Comparison of ENCODE assay signal across 26 cellular contexts in the genomic region with DNA sequence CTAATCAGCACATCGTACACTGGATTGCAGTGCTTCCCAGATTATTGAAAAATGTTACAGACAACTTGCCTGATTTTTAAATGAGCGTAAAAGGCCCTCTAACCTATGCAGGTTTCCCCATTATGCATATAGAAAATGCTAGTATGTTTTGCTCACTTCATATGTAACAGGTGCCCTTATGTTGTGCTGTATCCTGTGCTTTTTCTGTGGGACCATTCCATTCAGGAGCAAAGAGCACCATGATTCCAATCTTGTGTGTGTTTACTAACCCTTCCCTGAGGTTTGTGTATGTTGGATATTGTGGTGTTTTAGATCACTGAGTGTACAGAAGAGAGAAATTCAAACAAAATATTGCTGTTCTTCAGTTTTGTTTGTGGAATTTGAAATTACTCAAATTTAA. TPM values are rescaled to one million over a fixed set of nuclear protein-coding genes. Genes with fewer than 3 reads are reported as not detected.
DNase-seq lines count a peak whose midpoint lies in the region; ATAC-seq, FAIRE-seq and TF ChIP-seq lines count a peak whose summit lies in the region.
"Had no signal": no experiment of that assay in that cellular context is flagged by ENCODE, and none has a peak within 500 bp of the region (broad histone marks: within the 10 kb centered on the region; RNA-seq: fewer than 3 reads in every experiment).

No MANE protein-coding gene starts in this region.

- H3K23ac ChIP-seq in mesendoderm (ENCODE audit: low read length), result no peak overlapping the region

- H3K4me2 ChIP-seq in HepG2 (ENCODE audit: low read depth, low read length) (no peak overlapping the region), mesendoderm (ENCODE audit: low read length) (no peak overlapping the region)
- H3K4me2 ChIP-seq: BLaER1 treated with 17β-estradiol and CSF1 and Interleukin-3, amounts not matched to agents 10 nM and 100 nM; SK-N-SH had no signal

- no TSS peak for BruUV-seq in HepG2 (replicated peaks; lab: Mats Ljungman, UMichigan)

- TF ChIP-seq POLR2A in HepG2 (IDR thresholded peaks at IDR 0.05; ENCODE audit: insufficient read depth in 1 of 2, low read depth in 2 of 2, low read length in 2 of 2) (peak in 1 of 2 experiments; percentile 27; a peak in 1 of 4 replicates), right lobe of liver (IDR thresholded peaks at IDR 0.05) (no peak)

- FAIRE-seq in HepG2 (lab: Jason Lieb, UNC), result no peak
- FAIRE-seq: keratinocyte, small intestine had no signal

- intact Hi-C loops in HepG2 (cut with micrococcal nuclease; ENCODE audit: unreplicated experiment) (no loop called here), right lobe of liver (cut with DNase I) (no loop called here)

- peak overlapping the region; percentile 19 for H3K27ac ChIP-seq in HepG2 (ENCODE audit: extremely low read length, insufficient read depth, low read length)
- H3K27ac ChIP-seq in right lobe of liver, result no peak overlapping the region
- H3K27ac ChIP-seq in SK-N-MC, result peak overlapping the region; percentile 91
- peak overlapping the region; percentile 92 for H3K27ac ChIP-seq in epithelial cell of prostate
- H3K27ac ChIP-seq in urinary bladder (ENCODE audit: low read depth), result peak overlapping the region; percentile 1
- no peak overlapping the region for H3K27ac ChIP-seq in mesendoderm (ENCODE audit: low read depth, low read length)
- H3K27ac ChIP-seq: BLaER1 treated with 17β-estradiol and CSF1 and Interleukin-3, amounts not matched to agents 10 nM and 100 nM; upper lobe of left lung had no signal

- H3K27ac Mint-ChIP-seq in osteocyte (ENCODE audit: unreplicated experiment), result no peak overlapping the region
- H3K27ac Mint-ChIP-seq: activated naive CD8-positive, alpha-beta T cell treated with anti-CD3 and anti-CD28 coated beads, Interleukin-2, amount 10 ng/mL, durations not matched to agents 7 days and 5 days had no signal

- ATAC-seq in HepG2 (peak; percentile 25; the same call in 2 of the 3 replicates), right lobe of liver (no peak), GM19395 (IDR thresholded peaks at IDR 0.05; ENCODE audit: unreplicated experiment) (no peak)
- ATAC-seq: natural killer cell had no signal

- TF ChIP-seq CTCF in HepG2 (CRISPR knock-in tag; IDR thresholded peaks at IDR 0.05) (no peak), right lobe of liver (IDR thresholded peaks at IDR 0.05) (no peak), osteocyte (IDR thresholded peaks at IDR 0.05) (no peak)

- H3K79me1 ChIP-seq in mesendoderm (ENCODE audit: low read length), result peaks cover 8% of the 10 kb centered on the region

- H4K8ac ChIP-seq in mesendoderm (ENCODE audit: low read depth, low read length), result no peak overlapping the region

- no peak overlapping the region for H2BK120ac ChIP-seq in mesendoderm (ENCODE audit: low read depth, low read length)

- WGBS in HepG2 (ENCODE audit: low lambda C conversion rate), result 99% methylated on average over 2 of the region's 2 CpGs
- WGBS in right lobe of liver (ENCODE audit: insufficient coverage, low coverage, low lambda C conversion rate, missing lambda C conversion rate), result 72% methylated on average over 2 of the region's 2 CpGs
- 81% methylated on average over 2 of the region's 2 CpGs for WGBS in urinary bladder
- WGBS in mesendoderm (ENCODE audit: extremely low coverage, insufficient coverage, low lambda C conversion rate), result no CpG with 5 or more reads among the region's 2 CpGs

- TF ChIP-seq RAD21 in HepG2 (CRISPR knock-in tag; IDR thresholded peaks at IDR 0.05), result no peak

- no peak overlapping the region for H3K4ac ChIP-seq in mesendoderm (ENCODE audit: low read depth, low read length)

- H3K9me3 Mint-ChIP-seq in osteocyte (ENCODE audit: unreplicated experiment), result no peaks in the 10 kb centered on the region
- H3K9me3 Mint-ChIP-seq: activated naive CD8-positive, alpha-beta T cell treated with anti-CD3 and anti-CD28 coated beads, Interleukin-2, amount 10 ng/mL, durations not matched to agents 7 days and 5 days; natural killer cell had no signal

- H2BK15ac ChIP-seq in mesendoderm (replicated peaks; ENCODE audit: low read depth), result no peak overlapping the region

- H3K4me3 Mint-ChIP-seq in osteocyte (ENCODE audit: unreplicated experiment), result no peak overlapping the region
- H3K4me3 Mint-ChIP-seq: activated naive CD8-positive, alpha-beta T cell treated with anti-CD3 and anti-CD28 coated beads, Interleukin-2, amount 10 ng/mL, durations not matched to agents 7 days and 5 days; natural killer cell had no signal

- H3K36me3 Mint-ChIP-seq in osteocyte (ENCODE audit: unreplicated experiment), result peaks cover 63% of the 10 kb centered on the region

- no peaks in the 10 kb centered on the region for H3K27me3 Mint-ChIP-seq in osteocyte (ENCODE audit: unreplicated experiment)
- H3K27me3 Mint-ChIP-seq: activated naive CD8-positive, alpha-beta T cell treated with anti-CD3 and anti-CD28 coated beads, Interleukin-2, amount 10 ng/mL, durations not matched to agents 7 days and 5 days had no signal

- TF ChIP-seq EP300 in HepG2 (IDR thresholded peaks at IDR 0.05; ENCODE audit: low read depth in 2 of 2, low read length in 2 of 2) (no peak), HepG2 (CRISPR knock-in tag; IDR thresholded peaks at IDR 0.05; ENCODE audit: borderline replicate concordance) (no peak)

- H3K79me2 ChIP-seq in HepG2 (ENCODE audit: insufficient read depth, low read length) (peaks cover 35% of the 10 kb centered on the region), mesendoderm (ENCODE audit: control insufficient read depth, insufficient read depth, low read length) (peaks cover 24% of the 10 kb centered on the region)

- H3K4me1 Mint-ChIP-seq in osteocyte (ENCODE audit: unreplicated experiment), result peaks cover 2% of the 10 kb centered on the region

- in situ Hi-C loops in HepG2 (cut with HindIII; ENCODE audit: extremely low pct_ligation_motif_present, low pct_unique_long_range_greater_than_20kb), result no loop called here

- no peak overlapping the region for H3K18ac ChIP-seq in mesendoderm (ENCODE audit: low read length)

- H3K27me3 ChIP-seq in HepG2 (ENCODE audit: control insufficient read depth in 1 of 2, insufficient read depth in 2 of 2, low read length in 2 of 2), result no peaks in the 10 kb centered on the region
- H3K27me3 ChIP-seq in right lobe of liver, result no peaks in the 10 kb centered on the region
- no peaks in the 10 kb centered on the region for H3K27me3 ChIP-seq in mesendoderm (ENCODE audit: insufficient read depth, low read length, poor library complexity)
- H3K27me3 ChIP-seq: BLaER1 treated with 17β-estradiol and CSF1 and Interleukin-3, amounts not matched to agents 10 nM and 100 nM; dorsolateral prefrontal cortex; upper lobe of left lung had no signal

- POLR2A ChIA-PET in HepG2 (lab: Yijun Ruan, JAX), result interaction anchor here (2.1 kb wide), 1 partner anchor 13 kb away, joined by 6 read pairs; a partner anchor contains a TSS

- H2BK5ac ChIP-seq in mesendoderm (ENCODE audit: low read length), result no peak overlapping the region

- H3K9me3 ChIP-seq in HepG2 (ENCODE audit: low read length), result no peaks in the 10 kb centered on the region
- H3K9me3 ChIP-seq in right lobe of liver, result no peaks in the 10 kb centered on the region
- H3K9me3 ChIP-seq in SK-N-MC (ENCODE audit: low read depth, low read length), result no peaks in the 10 kb centered on the region
- H3K9me3 ChIP-seq: BLaER1 treated with 17β-estradiol and CSF1 and Interleukin-3, amounts not matched to agents 10 nM and 100 nM; SK-N-SH; upper lobe of left lung had no signal

- no peak overlapping the region for H2AFZ ChIP-seq in HepG2 (ENCODE audit: low read length)

- DNase-seq in HepG2 (ENCODE audit: low spot score) (no peak), right lobe of liver (no peak), SK-N-MC (ENCODE audit: low read depth, low spot score) (no peak), epithelial cell of prostate (ENCODE audit: low read depth, low spot score) (no peak), mesendoderm (no peak), osteocyte (ENCODE audit: extremely low spot score, unreplicated experiment) (no peak)
- DNase-seq: activated CD4-positive, alpha-beta T cell treated with anti-CD3 and anti-CD28 coated beads for 1 hour; activated naive CD8-positive, alpha-beta T cell treated with anti-CD3 and anti-CD28 coated beads, Interleukin-2, amount 10 ng/mL, durations not matched to agents 7 days and 5 days; caudate nucleus; DND-41; dorsolateral prefrontal cortex; natural killer cell; NCI-H1436; NCI-H446; NCI-H82; SK-N-SH; small intestine; stimulated activated CD4-positive, alpha-beta T cell treated with anti-CD3 and anti-CD28 coated beads, Interleukin-1b, Interleukin-23, amount 100 ng/mL, for 48 hours; stimulated activated CD8-positive, alpha-beta memory T cell treated with anti-CD3 and anti-CD28 coated beads, Interleukin-4, amount 100 ng/mL, for 48 hours; substantia nigra; T-helper 2 cell; upper lobe of left lung had no signal

- no peak overlapping the region for H4K5ac ChIP-seq in mesendoderm (ENCODE audit: low read length)

- peaks cover 33% of the 10 kb centered on the region for H4K20me1 ChIP-seq in HepG2 (ENCODE audit: insufficient read depth, low read length)

- H3K36me3 ChIP-seq in HepG2 (replicated peaks in 1 of 2; ENCODE audit: control insufficient read depth in 1 of 2, insufficient read depth in 2 of 2, low read length in 2 of 2) (peaks cover 34 to 78% of the 10 kb centered on the region in 2 experiments), right lobe of liver (peaks cover 11 to 74% (median 48%) of the 10 kb centered on the region in 4 donors), SK-N-MC (ENCODE audit: insufficient read depth, low read length) (peaks cover 94% of the 10 kb centered on the region), urinary bladder (ENCODE audit: insufficient read depth) (peaks cover 8% of the 10 kb centered on the region), mesendoderm (ENCODE audit: control insufficient read depth, insufficient read depth, low read length) (peaks cover 11% of the 10 kb centered on the region)

- no peak overlapping the region for H2AK5ac ChIP-seq in mesendoderm (ENCODE audit: low read length)

- peaks cover 48% of the 10 kb centered on the region for H3K4me1 ChIP-seq in HepG2 (ENCODE audit: insufficient read depth, low read length)
- H3K4me1 ChIP-seq in right lobe of liver, result peaks cover 0 to 13% (median 0%) of the 10 kb centered on the region in 4 donors
- no peaks in the 10 kb centered on the region for H3K4me1 ChIP-seq in urinary bladder (ENCODE audit: insufficient read depth)
- no peaks in the 10 kb centered on the region for H3K4me1 ChIP-seq in mesendoderm (ENCODE audit: control insufficient read depth, low read depth, low read length)
- H3K4me1 ChIP-seq: upper lobe of left lung had no signal

- CTCF ChIA-PET in HepG2 (lab: Yijun Ruan, JAX; ENCODE audit: low intra/inter-chr PET ratio, low total read pairs), result no interaction called here

- H3K9ac ChIP-seq in HepG2 (ENCODE audit: insufficient read depth, low read depth, low read length) (no peak overlapping the region), SK-N-MC (ENCODE audit: insufficient read length) (no peak overlapping the region), mesendoderm (ENCODE audit: low read length) (no peak overlapping the region)
- H3K9ac ChIP-seq: BLaER1 treated with 17β-estradiol and CSF1 and Interleukin-3, amounts not matched to agents 10 nM and 100 nM; SK-N-SH had no signal

- H3K56ac ChIP-seq in mesendoderm (ENCODE audit: low read length), result no peak overlapping the region

- H3K4me3 ChIP-seq in HepG2 (replicated peaks in 1 of 3; ENCODE audit: insufficient read depth in 1 of 3, low read depth in 2 of 3, low read length in 3 of 3) (no peak overlapping the region), right lobe of liver (no peak overlapping the region), SK-N-MC (no peak overlapping the region), urinary bladder (ENCODE audit: low read depth, low read length) (no peak overlapping the region), mesendoderm (ENCODE audit: low read length) (no peak overlapping the region)
- H3K4me3 ChIP-seq: BLaER1 treated with 17β-estradiol and CSF1 and Interleukin-3, amounts not matched to agents 10 nM and 100 nM; dorsolateral prefrontal cortex; upper lobe of left lung had no signal

RNA-seq across cellular contexts. Expression of a gene that starts 12.9 kb away (rescaled TPM):
- total RNA-seq in HepG2 (2016; rRNA removed; fragmentation: Illumina TruSeq; extraction: Trizol) (48.7 and 67.7 TPM in 2 replicates), right lobe of liver (10 to 100 TPM; 13.1 to 50.8 (median 19.7) TPM), urinary bladder (9.4 TPM), osteocyte (19.6 TPM in 2 replicates)
- 24.5 and 30.9 TPM in 2 replicates for total RNA-seq in HepG2 (2016; cell fraction: cytosol; rRNA removed; fragmentation: Illumina TruSeq; extraction: Trizol; ENCODE audit: low read depth)
- total RNA-seq in HepG2 (2016; cell fraction: insoluble cytoplasmic fraction; rRNA removed; fragmentation: Illumina TruSeq; extraction: Trizol), result 43.2 and 68.2 TPM in 2 replicates
- total RNA-seq in HepG2 (2016; cell fraction: membrane; rRNA removed; fragmentation: Illumina TruSeq; extraction: Trizol), result 26.1 and 28.8 TPM in 2 replicates
- total RNA-seq in HepG2 (2016; cell fraction: nucleus; rRNA removed; fragmentation: Illumina TruSeq; extraction: Trizol), result 57.2 and 59.6 TPM in 2 replicates
- polyA plus RNA-seq in HepG2 (2011; rRNA removed) (73.6 and 83.3 TPM in 2 replicates), urinary bladder (25.5 TPM)
- polyA plus RNA-seq in HepG2 (2011; cell fraction: cytosol; rRNA removed), result 52.4 and 80.1 TPM in 2 replicates
- polyA plus RNA-seq in HepG2 (2011; cell fraction: nucleus; rRNA removed), result 24.3 and 32.5 TPM in 2 replicates
- polyA plus RNA-seq in HepG2 (2012), result 61.8 and 70.1 TPM in 2 replicates
- polyA plus RNA-seq in HepG2 (2016; cell fraction: cytosol; fragmentation: Illumina TruSeq; extraction: Trizol; ENCODE audit: low read depth), result 19.3 and 20.0 TPM in 2 replicates
- 49.4 and 52.0 TPM in 2 replicates for polyA plus RNA-seq in HepG2 (2016; cell fraction: insoluble cytoplasmic fraction; fragmentation: Illumina TruSeq; extraction: Trizol; ENCODE audit: low read depth)
- polyA plus RNA-seq in HepG2 (2016; cell fraction: membrane; fragmentation: Illumina TruSeq; extraction: Trizol; ENCODE audit: low read depth), result 19.4 and 21.2 TPM in 2 replicates
- polyA plus RNA-seq in HepG2 (2016; cell fraction: nucleus; fragmentation: Illumina TruSeq; extraction: Trizol; ENCODE audit: insufficient read depth, low read depth), result 111 and 117 TPM in 2 replicates
- polyA minus RNA-seq in HepG2 (2011; rRNA and poly(A)+ RNA removed; ENCODE audit: low replicate concordance), result 40.8 and 45.5 TPM in 2 replicates
- polyA minus RNA-seq in HepG2 (2011; cell fraction: cytosol; rRNA and poly(A)+ RNA removed), result 17.2 and 20.3 TPM in 2 replicates
- polyA minus RNA-seq in HepG2 (2011; cell fraction: nucleus; rRNA and poly(A)+ RNA removed), result 31.4 and 37.7 TPM in 2 replicates
- polyA plus RNA-seq in mesendoderm (2013, experiment 1 of 2), result 47.3 TPM
- polyA plus RNA-seq in mesendoderm (2013, experiment 2 of 2), result 46.9 TPM

RNA-seq across cellular contexts. Expression of a gene that starts 13.1 kb away (rescaled TPM):
- total RNA-seq in HepG2 (2016; rRNA removed; fragmentation: Illumina TruSeq; extraction: Trizol) (80.3 and 186 TPM in 2 replicates), right lobe of liver (100 to 1,000 TPM in 4 of 6 experiments, 10 to 100 TPM in 2; 56.9 to 247 (median 160) TPM), urinary bladder (231 TPM), osteocyte (364 and 468 TPM in 2 replicates)
- total RNA-seq in HepG2 (2016; cell fraction: cytosol; rRNA removed; fragmentation: Illumina TruSeq; extraction: Trizol; ENCODE audit: low read depth), result 81.7 and 81.9 TPM in 2 replicates
- total RNA-seq in HepG2 (2016; cell fraction: insoluble cytoplasmic fraction; rRNA removed; fragmentation: Illumina TruSeq; extraction: Trizol), result 87.6 and 200 TPM in 2 replicates
- total RNA-seq in HepG2 (2016; cell fraction: membrane; rRNA removed; fragmentation: Illumina TruSeq; extraction: Trizol), result 64.7 and 72.7 TPM in 2 replicates
- total RNA-seq in HepG2 (2016; cell fraction: nucleus; rRNA removed; fragmentation: Illumina TruSeq; extraction: Trizol), result 414 and 436 TPM in 2 replicates
- polyA plus RNA-seq in HepG2 (2011; rRNA removed) (262 and 271 TPM in 2 replicates), urinary bladder (157 TPM)
- polyA plus RNA-seq in HepG2 (2011; cell fraction: cytosol; rRNA removed), result 66.8 and 107 TPM in 2 replicates
- 244 and 352 TPM in 2 replicates for polyA plus RNA-seq in HepG2 (2011; cell fraction: nucleus; rRNA removed)
- polyA plus RNA-seq in HepG2 (2012), result 151 and 169 TPM in 2 replicates
- polyA plus RNA-seq in HepG2 (2016; cell fraction: cytosol; fragmentation: Illumina TruSeq; extraction: Trizol; ENCODE audit: low read depth), result 21.0 and 21.9 TPM in 2 replicates
- polyA plus RNA-seq in HepG2 (2016; cell fraction: insoluble cytoplasmic fraction; fragmentation: Illumina TruSeq; extraction: Trizol; ENCODE audit: low read depth), result 78.4 and 81.5 TPM in 2 replicates
- 34.4 and 38.6 TPM in 2 replicates for polyA plus RNA-seq in HepG2 (2016; cell fraction: membrane; fragmentation: Illumina TruSeq; extraction: Trizol; ENCODE audit: low read depth)
- 277 and 292 TPM in 2 replicates for polyA plus RNA-seq in HepG2 (2016; cell fraction: nucleus; fragmentation: Illumina TruSeq; extraction: Trizol; ENCODE audit: insufficient read depth, low read depth)
- polyA minus RNA-seq in HepG2 (2011; rRNA and poly(A)+ RNA removed; ENCODE audit: low replicate concordance), result 294 and 406 TPM in 2 replicates
- 134 and 182 TPM in 2 replicates for polyA minus RNA-seq in HepG2 (2011; cell fraction: cytosol; rRNA and poly(A)+ RNA removed)
- 788 and 1,143 TPM in 2 replicates for polyA minus RNA-seq in HepG2 (2011; cell fraction: nucleus; rRNA and poly(A)+ RNA removed)
- polyA plus RNA-seq in mesendoderm (2013, experiment 1 of 2), result 46.2 TPM
- polyA plus RNA-seq in mesendoderm (2013, experiment 2 of 2), result 44.2 TPM

Comparison
In these comparisons a context has a peak if more than half of its experiments do, and no peak if none do; other contexts are left out.
1. H3K27ac ChIP-seq: peak in HepG2 (single experiment), SK-N-MC (single experiment), epithelial cell of prostate (single experiment) and urinary bladder (single experiment); none in right lobe of liver (0 of 3) and mesendoderm (single experiment).